ENCODE assay signal across 8 cellular contexts in genomic region chr14:22955702-22956575, GRCh38. TPM values are rescaled to one million over a fixed set of nuclear protein-coding genes. Genes with fewer than 3 reads are reported as not detected.
DNase-seq lines count a peak whose midpoint lies in the region; ATAC-seq and TF ChIP-seq lines count a peak whose summit lies in the region.

No MANE protein-coding gene starts in this region.

- H3K9me3 ChIP-seq in body of pancreas (no peaks in the 10 kb centered on the region), transverse colon (no peaks in the 10 kb centered on the region)

- H3K36me3 ChIP-seq in body of pancreas (replicated peaks in 1 of 2; ENCODE audit: insufficient read depth in 1 of 2, low read depth in 2 of 2) = no peaks in the 10 kb centered on the region
- H3K36me3 ChIP-seq in transverse colon = peaks cover 0 to 14% (median 6%) of the 10 kb centered on the region in 4 donors

- H3K27me3 Mint-ChIP-seq in activated T-cell treated with anti-CD3 and anti-CD28 coated beads, Interleukin-2, amount 50 U/mL, for 72 hours (ENCODE audit: low read depth) = no peaks in the 10 kb centered on the region

- 6 to 13% methylated on average over 19 of the region's 19 CpGs for WGBS in body of pancreas, 2 donors
- 13 to 17% methylated on average over 19 of the region's 19 CpGs for WGBS in lower leg skin, 2 donors
- 13 to 16% methylated on average over 8 to 19 of the region's 19 CpGs for WGBS in transverse colon (ENCODE audit: low coverage in 1 of 2), 2 donors

- H3K27ac Mint-ChIP-seq in activated T-cell treated with anti-CD3 and anti-CD28 coated beads, Interleukin-2, amount 50 U/mL, for 72 hours = peak overlapping the region; percentile 93

- in situ Hi-C loops in transverse colon (cut with MboI; ENCODE audit: low pct_ligation_motif_present in 1 of 4, low pct_unique_long_range_greater_than_20kb in 1 of 4, low sequenced_read_pairs in 3 of 4) = no loop called here

- intact Hi-C loops in body of pancreas (cut with DNase I) = no loop called here
- intact Hi-C loops in lower leg skin (cut with DNase I; ENCODE audit: low total_unique reads) = no loop called here
- intact Hi-C loops in transverse colon (cut with DNase I; ENCODE audit: low total_unique reads) = no loop called here

- H3K27me3 ChIP-seq in body of pancreas (no peaks in the 10 kb centered on the region), transverse colon (no peaks in the 10 kb centered on the region)

- H3K9me3 Mint-ChIP-seq in activated T-cell treated with anti-CD3 and anti-CD28 coated beads, Interleukin-2, amount 50 U/mL, for 72 hours = no peaks in the 10 kb centered on the region

- no peak for TF ChIP-seq CTCF in body of pancreas (IDR thresholded peaks at IDR 0.05)
- TF ChIP-seq CTCF in lower leg skin (IDR thresholded peaks at IDR 0.05) = no peak
- TF ChIP-seq CTCF in transverse colon (IDR thresholded peaks at IDR 0.05) = no peak

- peaks cover 18% of the 10 kb centered on the region for H3K4me1 Mint-ChIP-seq in activated T-cell treated with anti-CD3 and anti-CD28 coated beads, Interleukin-2, amount 50 U/mL, for 72 hours (ENCODE audit: low read depth)

- ATAC-seq in activated T-cell treated with anti-CD3 and anti-CD28 coated beads, Interleukin-2, amount 50 U/mL, for 72 hours (replicated peaks in 1 of 2) = no peak
- ATAC-seq in body of pancreas (no peak), GM18873 (IDR thresholded peaks at IDR 0.05; ENCODE audit: low FRiP score, unreplicated experiment) (no peak)

- H3K4me3 ChIP-seq in body of pancreas (peak overlapping the region; percentile 47 to 55), lower leg skin (ENCODE audit: low read depth, poor library complexity, severe bottlenecking) (peak overlapping the region; percentile 74), transverse colon (peak overlapping the region; percentile 60 to 74 (median 66))

- H3K27ac ChIP-seq in body of pancreas (peak overlapping the region; percentile 77 to 95 (median 90)), transverse colon (peak overlapping the region; percentile 95 to 99 (median 96))

- TF ChIP-seq POLR2A in body of pancreas (IDR thresholded peaks at IDR 0.05) = no peak
- TF ChIP-seq POLR2A in lower leg skin (IDR thresholded peaks at IDR 0.05) = no peak
- no peak for TF ChIP-seq POLR2A in transverse colon (IDR thresholded peaks at IDR 0.05)

- peaks cover 16% of the 10 kb centered on the region for H3K4me1 ChIP-seq in body of pancreas
- H3K4me1 ChIP-seq in transverse colon = peaks cover 9 to 20% (median 15%) of the 10 kb centered on the region in 4 donors

- peaks cover 0 to 17% of the 10 kb centered on the region in 2 donors for H3K36me3 Mint-ChIP-seq in activated T-cell treated with anti-CD3 and anti-CD28 coated beads, Interleukin-2, amount 50 U/mL, for 72 hours (ENCODE audit: insufficient read depth in 2 of 2)

- no peak for TF ChIP-seq EP300 in transverse colon (IDR thresholded peaks at IDR 0.05; ENCODE audit: low read depth)

- H3K4me3 Mint-ChIP-seq in activated T-cell treated with anti-CD3 and anti-CD28 coated beads, Interleukin-2, amount 50 U/mL, for 72 hours = peak overlapping the region; percentile 95 to 97

- no peak for DNase-seq in activated T-cell treated with anti-CD3 and anti-CD28 coated beads, Interleukin-2, amount 50 U/mL, for 72 hours
- DNase-seq in activated T-cell treated with anti-CD3 and anti-CD28 coated beads, Interleukin-2, amount 50 U/mL, for 1 hour = no peak
- DNase-seq in body of pancreas (no peak), lower leg skin (ENCODE audit: low spot score in 2 of 2) (peak in 1 of 2 donors; percentile 80), transverse colon (no peak), SKM-1 (lab: John Stamatoyannopoulos, UW; ENCODE audit: unreplicated experiment) (no peak), cerebellum (ENCODE audit: low spot score) (no peak)

RNA-seq across cellular contexts. Expression of gene HAUS4, which starts 1.0 kb away (rescaled TPM):
- 10 to 100 TPM; 82.0 to 90.9 TPM for total RNA-seq in activated T-cell treated with anti-CD3 and anti-CD28 coated beads, Interleukin-2, amount 50 U/mL, for 72 hours
- total RNA-seq in body of pancreas (10 to 100 TPM; 16.8 to 47.0 TPM), lower leg skin (10 to 100 TPM; 52.3 to 74.4 (median 61.9) TPM), transverse colon (10 to 100 TPM; 66.2 to 98.9 (median 85.1) TPM), cerebellum (25.0 TPM)

RNA-seq across cellular contexts. Expression of gene AJUBA, which starts 26.4 kb away (rescaled TPM):
- total RNA-seq in activated T-cell treated with anti-CD3 and anti-CD28 coated beads, Interleukin-2, amount 50 U/mL, for 72 hours = 1 to 10 TPM; 1.7 to 2.2 TPM
- total RNA-seq in body of pancreas (10 to 100 TPM; 15.8 to 19.5 TPM), lower leg skin (10 to 100 TPM; 66.2 to 98.4 (median 74.8) TPM), transverse colon (1 to 10 TPM in 3 of 4 donors, not detected in 1; 1.8 to 5.2 (median 3.7) TPM), cerebellum (7.4 TPM)

RNA-seq across cellular contexts. Expression of gene PRMT5, which starts 26.8 kb away (rescaled TPM):
- total RNA-seq in activated T-cell treated with anti-CD3 and anti-CD28 coated beads, Interleukin-2, amount 50 U/mL, for 72 hours = 10 to 100 TPM; 55.0 to 79.2 TPM
- total RNA-seq in body of pancreas (10 to 100 TPM; 36.1 to 40.2 TPM), lower leg skin (10 to 100 TPM; 42.9 to 53.2 (median 48.3) TPM), transverse colon (10 to 100 TPM; 32.2 to 92.3 (median 43.4) TPM), cerebellum (48.2 TPM)

RNA-seq across cellular contexts. Expression of gene RBM23, which starts 37.0 kb away (rescaled TPM):
- total RNA-seq in activated T-cell treated with anti-CD3 and anti-CD28 coated beads, Interleukin-2, amount 50 U/mL, for 72 hours = 10 to 100 TPM; 69.5 to 77.5 TPM
- 100 to 1,000 TPM in 1 of 2 donors, 10 to 100 TPM in 1; 39.4 to 219 TPM for total RNA-seq in body of pancreas
- total RNA-seq in lower leg skin = 100 to 1,000 TPM in 2 of 4 donors, 10 to 100 TPM in 2; 71.2 to 202 (median 105) TPM
- total RNA-seq in transverse colon = 100 to 1,000 TPM in 3 of 4 donors, 10 to 100 TPM in 1; 96.4 to 186 (median 114) TPM
- total RNA-seq in cerebellum = 91.1 TPM

RNA-seq across cellular contexts. Expression of gene C14orf93, which starts 54.0 kb away (rescaled TPM):
- total RNA-seq in activated T-cell treated with anti-CD3 and anti-CD28 coated beads, Interleukin-2, amount 50 U/mL, for 72 hours = 10 to 100 TPM; 13.5 to 15.2 TPM
- total RNA-seq in body of pancreas = 10 to 100 TPM in 1 of 2 donors, 1 to 10 TPM in 1; 4.0 to 11.2 TPM
- total RNA-seq in lower leg skin = 10 to 100 TPM; 16.9 to 29.6 (median 23.2) TPM
- 10 to 100 TPM; 17.1 to 41.2 (median 23.9) TPM for total RNA-seq in transverse colon
- total RNA-seq in cerebellum = 5.2 TPM
